11 cellular contexts compared by ENCODE assay signal in the genomic region with DNA sequence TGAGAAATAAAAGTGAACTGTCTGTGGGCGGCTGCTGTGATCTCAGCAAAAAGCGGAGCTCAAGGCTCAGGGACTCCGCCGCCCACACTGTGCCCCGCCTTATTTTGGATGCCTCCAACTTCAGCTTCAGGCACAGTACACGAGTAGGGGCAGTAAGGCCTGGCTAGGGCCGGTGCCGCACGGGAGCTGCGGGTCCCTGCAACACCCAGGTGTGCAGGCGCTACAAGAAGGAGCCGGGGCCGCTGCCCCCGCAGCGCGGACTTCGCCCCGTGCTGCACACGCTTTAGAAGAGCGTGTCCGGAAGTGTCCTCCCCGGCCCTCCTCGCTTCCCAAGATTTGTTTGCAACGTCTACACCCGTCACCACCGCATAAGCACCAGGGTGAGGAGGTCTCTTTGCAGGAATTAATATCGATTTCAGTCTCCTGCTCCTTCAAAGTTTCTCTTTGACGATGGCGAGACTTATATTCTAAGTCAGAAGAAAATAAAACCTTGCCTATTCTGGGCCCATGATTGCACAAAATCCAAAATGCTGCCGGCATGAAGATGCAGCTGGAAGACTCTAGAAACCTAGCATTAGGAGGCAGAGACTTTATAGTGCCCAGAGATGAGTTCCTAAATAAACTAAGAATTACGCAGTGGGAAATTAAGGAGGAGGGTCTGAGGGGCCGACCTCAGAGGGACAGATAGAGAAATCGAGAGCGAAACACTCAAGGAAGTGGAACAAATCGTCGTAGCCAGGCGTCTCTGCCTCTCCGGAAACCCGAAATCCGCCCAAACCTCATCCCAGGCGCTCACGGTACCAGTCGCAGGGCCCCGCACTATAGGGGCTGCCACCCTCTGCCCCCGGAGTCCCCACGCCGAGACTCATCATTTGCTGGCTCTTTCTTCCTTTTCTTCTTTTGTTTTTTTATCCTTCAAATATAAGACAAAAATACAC. TPM values are rescaled to one million over a fixed set of nuclear protein-coding genes. Genes with fewer than 3 reads are reported as not detected.
A peak's percentile ranks its signal among the peaks of the same experiment; 100 is the strongest.
DNase-seq lines count a peak whose midpoint lies in the region; ATAC-seq and TF ChIP-seq lines count a peak whose summit lies in the region.
"Had no signal": no experiment of that assay in that cellular context is flagged by ENCODE, and none has a peak within 500 bp of the region (broad histone marks: within the 10 kb centered on the region; RNA-seq: fewer than 3 reads in every experiment).

No MANE protein-coding gene starts in this region.

- peaks cover 16% of the 10 kb centered on the region; the same call in 1 of the 2 replicates for H3K4me1 ChIP-seq in iPS-20b (ENCODE audit: insufficient read depth, low read length)
- no peaks in the 10 kb centered on the region for H3K4me1 ChIP-seq in prostate gland (replicated peaks)
- no peaks in the 10 kb centered on the region for H3K4me1 ChIP-seq in PC-3 (ENCODE audit: insufficient read depth, low read length)

- peaks cover 68% of the 10 kb centered on the region for H3K27me3 Mint-ChIP-seq in activated CD4-positive, alpha-beta T cell treated with anti-CD3 and anti-CD28 coated beads, Interleukin-2, amount 10 ng/mL, durations not matched to agents 24 days and 14 days
- peaks cover 92% of the 10 kb centered on the region for H3K27me3 Mint-ChIP-seq in activated T-cell treated with anti-CD3 and anti-CD28 coated beads, Interleukin-2, amount 50 U/mL, for 24 hours

- H3K9me2 ChIP-seq in PC-3 (replicated peaks; ENCODE audit: low read length): no peaks in the 10 kb centered on the region

- no peak overlapping the region for H3K4me2 ChIP-seq in PC-3 (ENCODE audit: low read length)

- H3K79me2 ChIP-seq in PC-3 (ENCODE audit: low read length): no peaks in the 10 kb centered on the region

- no peak overlapping the region for H3K27ac ChIP-seq in iPS-20b (ENCODE audit: low read length)
- no peak overlapping the region for H3K27ac ChIP-seq in prostate gland
- no peak overlapping the region for H3K27ac ChIP-seq in PC-3 (ENCODE audit: low read length)

- intact Hi-C loops in activated CD4-positive, alpha-beta T cell treated with anti-CD3 and anti-CD28 coated beads, Interleukin-2, amount 10 ng/mL, durations not matched to agents 24 days and 14 days (cut with micrococcal nuclease): loop anchor here (2.0 to 10.0 kb wide), 3 partner anchors 33 to 857 kb away; a partner anchor contains a TSS
- intact Hi-C loops in prostate gland (cut with DNase I) (no loop called here), PC-3 (cut with micrococcal nuclease) (no loop called here)

- peaks cover 6% of the 10 kb centered on the region; the same call in 1 of the 2 replicates for H3K9me3 ChIP-seq in iPS-20b (ENCODE audit: insufficient read depth, low read depth, low read length)
- no peaks in the 10 kb centered on the region for H3K9me3 ChIP-seq in prostate gland
- no peaks in the 10 kb centered on the region for H3K9me3 ChIP-seq in PC-3 (ENCODE audit: low read length)

- H3K9ac ChIP-seq in iPS-20b (ENCODE audit: low read depth, low read length): no peak overlapping the region
- no peak overlapping the region for H3K9ac ChIP-seq in PC-3 (ENCODE audit: low read length)

- CTCF ChIA-PET in PC-3 (lab: Charles Lee): no interaction called here

- H3F3A ChIP-seq in PC-3 (ENCODE audit: low read length, unreplicated experiment): no peaks in the 10 kb centered on the region

- no peaks in the 10 kb centered on the region for H3K36me3 ChIP-seq in iPS-20b (ENCODE audit: insufficient read depth, low read depth, low read length)
- H3K36me3 ChIP-seq in prostate gland: no peaks in the 10 kb centered on the region
- H3K36me3 ChIP-seq in PC-3 (ENCODE audit: low read depth, low read length): no peaks in the 10 kb centered on the region

- H3K9me3 Mint-ChIP-seq in activated CD4-positive, alpha-beta T cell treated with anti-CD3 and anti-CD28 coated beads, Interleukin-2, amount 10 ng/mL, durations not matched to agents 24 days and 14 days: peaks cover 7% of the 10 kb centered on the region
- H3K9me3 Mint-ChIP-seq in activated T-cell treated with anti-CD3 and anti-CD28 coated beads, Interleukin-2, amount 50 U/mL, for 24 hours: no peaks in the 10 kb centered on the region
- H3K9me3 Mint-ChIP-seq in stimulated activated effector memory CD8-positive, alpha-beta T cell treated with anti-CD3 and anti-CD28 coated beads, Interleukin-12 subunit alpha, Interleukin-12 subunit beta, amount 100 ng/mL, for 72 hours: no peaks in the 10 kb centered on the region

- no peak for TF ChIP-seq POLR2A in prostate gland (IDR thresholded peaks at IDR 0.05)

- ATAC-seq in stimulated activated effector memory CD8-positive, alpha-beta T cell treated with anti-CD3 and anti-CD28 coated beads, Interleukin-12 subunit alpha, Interleukin-12 subunit beta, amount 100 ng/mL, for 72 hours: peak; percentile 20
- ATAC-seq in PC-3: no peak

- 7% methylated on average over 45 of the region's 47 CpGs for WGBS in prostate gland

- peaks cover 9% of the 10 kb centered on the region for H3K36me3 Mint-ChIP-seq in activated CD4-positive, alpha-beta T cell treated with anti-CD3 and anti-CD28 coated beads, Interleukin-2, amount 10 ng/mL, durations not matched to agents 24 days and 14 days (ENCODE audit: low read depth)
- H3K36me3 Mint-ChIP-seq in activated T-cell treated with anti-CD3 and anti-CD28 coated beads, Interleukin-2, amount 50 U/mL, for 24 hours (ENCODE audit: low read depth): no peaks in the 10 kb centered on the region
- peaks cover 11% of the 10 kb centered on the region for H3K36me3 Mint-ChIP-seq in stimulated activated effector memory CD8-positive, alpha-beta T cell treated with anti-CD3 and anti-CD28 coated beads, Interleukin-12 subunit alpha, Interleukin-12 subunit beta, amount 100 ng/mL, for 72 hours

- no TSS peak for BruUV-seq in PC-3 (replicated peaks; lab: Mats Ljungman, UMichigan)

- H4K20me1 ChIP-seq in PC-3 (ENCODE audit: low read length): no peaks in the 10 kb centered on the region

- no peak for TF ChIP-seq CTCF in prostate gland (IDR thresholded peaks at IDR 0.05)
- no peak for TF ChIP-seq CTCF in PC-3 (conservative IDR thresholded peaks at IDR 0.05; ENCODE audit: low read depth, low read length)

- H3K4me3 ChIP-seq in iPS-20b (ENCODE audit: low read length): peak overlapping the region; percentile 48; the same call in 1 of the 2 replicates
- no peak overlapping the region for H3K4me3 ChIP-seq in prostate gland
- no peak overlapping the region for H3K4me3 ChIP-seq in PC-3 (ENCODE audit: low read length)

- peaks cover 100% of the 10 kb centered on the region for H3K27me3 ChIP-seq in iPS-20b (ENCODE audit: insufficient read depth, low read length)
- peaks cover 56% of the 10 kb centered on the region for H3K27me3 ChIP-seq in prostate gland (replicated peaks; ENCODE audit: insufficient read depth)
- peaks cover 9% of the 10 kb centered on the region; the same call in 1 of the 2 replicates for H3K27me3 ChIP-seq in PC-3 (ENCODE audit: low read length)

- DNase-seq in activated CD4-positive, alpha-beta T cell treated with anti-CD3 and anti-CD28 coated beads, Interleukin-2, amount 10 ng/mL, durations not matched to agents 24 days and 14 days: no peak
- no peak for DNase-seq in activated CD4-positive, alpha-beta T cell treated with anti-CD3 and anti-CD28 coated beads, Interleukin-2, amount 50 U/mL, for 1 hour
- no peak for DNase-seq in activated T-cell treated with anti-CD3 and anti-CD28 coated beads, Interleukin-2, amount 50 U/mL, for 24 hours
- peak in 1 of 2 donors; percentile 48 for DNase-seq in stimulated activated effector memory CD8-positive, alpha-beta T cell treated with anti-CD3 and anti-CD28 coated beads, Interleukin-12 subunit alpha, Interleukin-12 subunit beta, amount 100 ng/mL, for 72 hours (ENCODE audit: low spot score in 2 of 2)
- DNase-seq in NCI-H748 (lab: John Stamatoyannopoulos, UW; ENCODE audit: unreplicated experiment) (no peak), prostate gland (ENCODE audit: low spot score) (no peak), PC-3 (no peak)
- DNase-seq: activated effector memory CD4-positive, alpha-beta T cell treated with anti-CD3 and anti-CD28 coated beads, Interleukin-2, amount 50 U/mL, for 16 hours; NCI-H2081 had no signal

- no peak overlapping the region for H2AFZ ChIP-seq in PC-3 (ENCODE audit: low read length)

- peak overlapping the region; percentile 40 for H3K4me3 Mint-ChIP-seq in activated CD4-positive, alpha-beta T cell treated with anti-CD3 and anti-CD28 coated beads, Interleukin-2, amount 10 ng/mL, durations not matched to agents 24 days and 14 days
- H3K4me3 Mint-ChIP-seq in activated T-cell treated with anti-CD3 and anti-CD28 coated beads, Interleukin-2, amount 50 U/mL, for 24 hours: peak overlapping the region; percentile 47
- peak overlapping the region; percentile 39 for H3K4me3 Mint-ChIP-seq in stimulated activated effector memory CD8-positive, alpha-beta T cell treated with anti-CD3 and anti-CD28 coated beads, Interleukin-12 subunit alpha, Interleukin-12 subunit beta, amount 100 ng/mL, for 72 hours

- peak overlapping the region; percentile 59 for H3K27ac Mint-ChIP-seq in activated CD4-positive, alpha-beta T cell treated with anti-CD3 and anti-CD28 coated beads, Interleukin-2, amount 10 ng/mL, durations not matched to agents 24 days and 14 days
- no peak overlapping the region for H3K27ac Mint-ChIP-seq in activated T-cell treated with anti-CD3 and anti-CD28 coated beads, Interleukin-2, amount 50 U/mL, for 24 hours
- H3K27ac Mint-ChIP-seq in stimulated activated effector memory CD8-positive, alpha-beta T cell treated with anti-CD3 and anti-CD28 coated beads, Interleukin-12 subunit alpha, Interleukin-12 subunit beta, amount 100 ng/mL, for 72 hours: no peak overlapping the region

- POLR2A ChIA-PET in PC-3 (lab: Charles Lee; ENCODE audit: unreplicated experiment): no interaction called here

- H3K4me1 Mint-ChIP-seq in activated CD4-positive, alpha-beta T cell treated with anti-CD3 and anti-CD28 coated beads, Interleukin-2, amount 10 ng/mL, durations not matched to agents 24 days and 14 days: peaks cover 10% of the 10 kb centered on the region
- peaks cover 41% of the 10 kb centered on the region for H3K4me1 Mint-ChIP-seq in activated T-cell treated with anti-CD3 and anti-CD28 coated beads, Interleukin-2, amount 50 U/mL, for 24 hours (ENCODE audit: low read depth)
- peaks cover 28% of the 10 kb centered on the region for H3K4me1 Mint-ChIP-seq in stimulated activated effector memory CD8-positive, alpha-beta T cell treated with anti-CD3 and anti-CD28 coated beads, Interleukin-12 subunit alpha, Interleukin-12 subunit beta, amount 100 ng/mL, for 72 hours

RNA-seq across cellular contexts. Expression of a gene that starts 6.4 kb away (rescaled TPM):
- total RNA-seq in activated CD4-positive, alpha-beta T cell treated with anti-CD3 and anti-CD28 coated beads, Interleukin-2, amount 10 ng/mL, durations not matched to agents 24 days and 14 days: not detected in 2 replicates
- total RNA-seq in prostate gland (not detected), PC-3 (2014; rRNA removed) (0.12 and 0.98 TPM in 2 replicates)
- total RNA-seq: epithelial cell of proximal tubule had no signal
